ENCODE assay signal across 1 cellular context in genomic region chr2:43178602-43179542, GRCh38.
TF ChIP-seq lines count a peak whose summit lies in the region.

No MANE protein-coding gene starts in this region.

TF ChIP-seq in HepG2, 621 proteins besides CTCF, POLR2A, EP300 and RAD21 (continued from another document and continues in another):
- TF ChIP-seq, protein P1, sequence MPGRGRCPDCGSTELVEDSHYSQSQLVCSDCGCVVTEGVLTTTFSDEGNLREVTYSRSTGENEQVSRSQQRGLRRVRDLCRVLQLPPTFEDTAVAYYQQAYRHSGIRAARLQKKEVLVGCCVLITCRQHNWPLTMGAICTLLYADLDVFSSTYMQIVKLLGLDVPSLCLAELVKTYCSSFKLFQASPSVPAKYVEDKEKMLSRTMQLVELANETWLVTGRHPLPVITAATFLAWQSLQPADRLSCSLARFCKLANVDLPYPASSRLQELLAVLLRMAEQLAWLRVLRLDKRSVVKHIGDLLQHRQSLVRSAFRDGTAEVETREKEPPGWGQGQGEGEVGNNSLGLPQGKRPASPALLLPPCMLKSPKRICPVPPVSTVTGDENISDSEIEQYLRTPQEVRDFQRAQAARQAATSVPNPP (CRISPR knock-in tag; IDR thresholded peaks at IDR 0.05), result no peak
- TF ChIP-seq KDM1A (CRISPR knock-in tag; IDR thresholded peaks at IDR 0.05) (no peak), ZNF34 (CRISPR knock-in tag; IDR thresholded peaks at IDR 0.05; ENCODE audit: borderline replicate concordance) (no peak), CBFB (CRISPR knock-in tag; IDR thresholded peaks at IDR 0.05) (no peak), RFX5 (IDR thresholded peaks at IDR 0.05; ENCODE audit: low read depth, low read length) (no peak), CHD2 (IDR thresholded peaks at IDR 0.05; ENCODE audit: low read depth, low read length) (no peak), ZNF598 (CRISPR knock-in tag; IDR thresholded peaks at IDR 0.05; ENCODE audit: borderline replicate concordance) (no peak; the same call in 1 of the 2 replicates), MXD4 (CRISPR knock-in tag; IDR thresholded peaks at IDR 0.05) (peak; percentile 32; the same call in 1 of the 2 replicates), PCBP1 (IDR thresholded peaks at IDR 0.05; ENCODE audit: borderline replicate concordance, low read depth, low read length) (0 out of 2 replicates have a peak, but pooled peaks have one; percentile 66), ZNF747 (CRISPR knock-in tag; IDR thresholded peaks at IDR 0.05; ENCODE audit: borderline replicate concordance) (no peak; the same call in 1 of the 2 replicates), ZBTB8A (CRISPR knock-in tag; IDR thresholded peaks at IDR 0.05; ENCODE audit: borderline replicate concordance, low read depth) (no peak), ARNT (IDR thresholded peaks at IDR 0.05) (no peak), TCF7L2 (IDR thresholded peaks at IDR 0.05; ENCODE audit: low read depth, low read length) (no peak), SKIL (CRISPR knock-in tag; IDR thresholded peaks at IDR 0.05; ENCODE audit: borderline replicate concordance) (peak; percentile 50; the same call in 1 of the 2 replicates), POGZ (CRISPR knock-in tag; IDR thresholded peaks at IDR 0.05) (peak; percentile 88; the same call in 1 of the 2 replicates), ZNF512B (CRISPR knock-in tag; IDR thresholded peaks at IDR 0.05; ENCODE audit: borderline replicate concordance) (no peak), SPEN (CRISPR knock-in tag; IDR thresholded peaks at IDR 0.05; ENCODE audit: low read depth) (peak; percentile 77), KDM4B (CRISPR knock-in tag; IDR thresholded peaks at IDR 0.05) (no peak), ZNF619 (CRISPR knock-in tag; IDR thresholded peaks at IDR 0.05) (no peak), ZNF496 (CRISPR knock-in tag; IDR thresholded peaks at IDR 0.05; ENCODE audit: insufficient replicate concordance) (no peak), YY1 (IDR thresholded peaks at IDR 0.05; ENCODE audit: insufficient read depth, insufficient replicate concordance, low read depth, low read length) (peak; percentile 64), ZNF354B (CRISPR knock-in tag; IDR thresholded peaks at IDR 0.05) (no peak), MXI1 (IDR thresholded peaks at IDR 0.05; ENCODE audit: borderline replicate concordance, low read depth, low read length) (no peak), ZFAT (CRISPR knock-in tag; conservative IDR thresholded peaks at IDR 0.05) (no peak), FOSL1 (CRISPR knock-in tag; IDR thresholded peaks at IDR 0.05; ENCODE audit: borderline replicate concordance) (peak; percentile 90), TARDBP (CRISPR knock-in tag; IDR thresholded peaks at IDR 0.05) (peak; percentile 14; the same call in 1 of the 2 replicates), ZUFSP (CRISPR knock-in tag; IDR thresholded peaks at IDR 0.05; ENCODE audit: borderline replicate concordance) (no peak), EED (CRISPR knock-in tag; IDR thresholded peaks at IDR 0.05) (no peak), HIVEP1 (CRISPR knock-in tag; IDR thresholded peaks at IDR 0.05) (peak; percentile 85), SNAI1 (CRISPR knock-in tag; IDR thresholded peaks at IDR 0.05; ENCODE audit: borderline replicate concordance) (peak; percentile 76; the same call in 1 of the 2 replicates), ZNF264 (CRISPR knock-in tag; IDR thresholded peaks at IDR 0.05) (no peak; the same call in 1 of the 2 replicates), FOXA3 (CRISPR knock-in tag; IDR thresholded peaks at IDR 0.05) (peak; percentile 73), ZNF101 (CRISPR knock-in tag; IDR thresholded peaks at IDR 0.05; ENCODE audit: borderline replicate concordance, low read depth) (no peak), MEIS2 (CRISPR knock-in tag; IDR thresholded peaks at IDR 0.05) (peak; percentile 45), NCOA2 (CRISPR knock-in tag; IDR thresholded peaks at IDR 0.05) (peak; percentile 68), SIX4 (CRISPR knock-in tag; IDR thresholded peaks at IDR 0.05) (peak; percentile 23; the same call in 1 of the 2 replicates), ZBTB20 (CRISPR knock-in tag; IDR thresholded peaks at IDR 0.05; ENCODE audit: borderline replicate concordance, low read depth) (peak; percentile 84; the same call in 1 of the 2 replicates), SP1 (IDR thresholded peaks at IDR 0.05) (no peak), SP1 (CRISPR knock-in tag; IDR thresholded peaks at IDR 0.05) (peak; percentile 19; the same call in 1 of the 2 replicates), E2F1 (CRISPR knock-in tag; IDR thresholded peaks at IDR 0.05) (no peak), ZNF333 (CRISPR knock-in tag; IDR thresholded peaks at IDR 0.05; ENCODE audit: borderline replicate concordance) (peak; percentile 96), ZFP37 (CRISPR knock-in tag; IDR thresholded peaks at IDR 0.05; ENCODE audit: borderline replicate concordance) (no peak), JDP2 (CRISPR knock-in tag; IDR thresholded peaks at IDR 0.05; ENCODE audit: borderline replicate concordance) (no peak), DNMT3B (CRISPR knock-in tag; conservative IDR thresholded peaks at IDR 0.05) (peak; percentile 97)
- TF ChIP-seq, protein P2, sequence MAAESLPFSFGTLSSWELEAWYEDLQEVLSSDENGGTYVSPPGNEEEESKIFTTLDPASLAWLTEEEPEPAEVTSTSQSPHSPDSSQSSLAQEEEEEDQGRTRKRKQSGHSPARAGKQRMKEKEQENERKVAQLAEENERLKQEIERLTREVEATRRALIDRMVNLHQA (CRISPR knock-in tag; IDR thresholded peaks at IDR 0.05), result no peak
- TF ChIP-seq, protein P3, sequence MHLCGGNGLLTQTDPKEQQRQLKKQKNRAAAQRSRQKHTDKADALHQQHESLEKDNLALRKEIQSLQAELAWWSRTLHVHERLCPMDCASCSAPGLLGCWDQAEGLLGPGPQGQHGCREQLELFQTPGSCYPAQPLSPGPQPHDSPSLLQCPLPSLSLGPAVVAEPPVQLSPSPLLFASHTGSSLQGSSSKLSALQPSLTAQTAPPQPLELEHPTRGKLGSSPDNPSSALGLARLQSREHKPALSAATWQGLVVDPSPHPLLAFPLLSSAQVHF (CRISPR knock-in tag; IDR thresholded peaks at IDR 0.05), result no peak
- TF ChIP-seq, protein P4, sequence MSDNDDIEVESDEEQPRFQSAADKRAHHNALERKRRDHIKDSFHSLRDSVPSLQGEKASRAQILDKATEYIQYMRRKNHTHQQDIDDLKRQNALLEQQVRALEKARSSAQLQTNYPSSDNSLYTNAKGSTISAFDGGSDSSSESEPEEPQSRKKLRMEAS (IDR thresholded peaks at IDR 0.05), result peak; percentile 48
- TF ChIP-seq, protein P5, sequence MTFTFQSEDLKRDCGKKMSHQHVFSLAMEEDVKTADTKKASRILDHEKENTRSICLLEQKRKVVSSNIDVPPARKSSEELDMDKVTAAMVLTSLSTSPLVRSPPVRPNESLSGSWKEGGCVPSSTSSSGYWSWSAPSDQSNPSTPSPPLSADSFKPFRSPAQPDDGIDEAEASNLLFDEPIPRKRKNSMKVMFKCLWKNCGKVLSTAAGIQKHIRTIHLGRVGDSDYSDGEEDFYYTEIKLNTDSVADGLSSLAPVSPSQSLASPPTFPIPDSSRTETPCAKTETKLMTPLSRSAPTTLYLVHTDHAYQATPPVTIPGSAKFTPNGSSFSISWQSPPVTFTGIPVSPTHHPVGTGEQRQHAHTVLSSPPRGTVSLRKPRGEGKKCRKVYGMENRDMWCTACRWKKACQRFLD (CRISPR knock-in tag; IDR thresholded peaks at IDR 0.05; ENCODE audit: borderline replicate concordance), result no peak
- TF ChIP-seq, protein P6, sequence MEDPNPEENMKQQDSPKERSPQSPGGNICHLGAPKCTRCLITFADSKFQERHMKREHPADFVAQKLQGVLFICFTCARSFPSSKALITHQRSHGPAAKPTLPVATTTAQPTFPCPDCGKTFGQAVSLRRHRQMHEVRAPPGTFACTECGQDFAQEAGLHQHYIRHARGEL (CRISPR knock-in tag; IDR thresholded peaks at IDR 0.05), result 0 out of 2 replicates have a peak, but pooled peaks have one; percentile 69
- TF ChIP-seq, protein P7, sequence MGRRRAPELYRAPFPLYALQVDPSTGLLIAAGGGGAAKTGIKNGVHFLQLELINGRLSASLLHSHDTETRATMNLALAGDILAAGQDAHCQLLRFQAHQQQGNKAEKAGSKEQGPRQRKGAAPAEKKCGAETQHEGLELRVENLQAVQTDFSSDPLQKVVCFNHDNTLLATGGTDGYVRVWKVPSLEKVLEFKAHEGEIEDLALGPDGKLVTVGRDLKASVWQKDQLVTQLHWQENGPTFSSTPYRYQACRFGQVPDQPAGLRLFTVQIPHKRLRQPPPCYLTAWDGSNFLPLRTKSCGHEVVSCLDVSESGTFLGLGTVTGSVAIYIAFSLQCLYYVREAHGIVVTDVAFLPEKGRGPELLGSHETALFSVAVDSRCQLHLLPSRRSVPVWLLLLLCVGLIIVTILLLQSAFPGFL (CRISPR knock-in tag; IDR thresholded peaks at IDR 0.05), result no peak
- TF ChIP-seq, protein P8, sequence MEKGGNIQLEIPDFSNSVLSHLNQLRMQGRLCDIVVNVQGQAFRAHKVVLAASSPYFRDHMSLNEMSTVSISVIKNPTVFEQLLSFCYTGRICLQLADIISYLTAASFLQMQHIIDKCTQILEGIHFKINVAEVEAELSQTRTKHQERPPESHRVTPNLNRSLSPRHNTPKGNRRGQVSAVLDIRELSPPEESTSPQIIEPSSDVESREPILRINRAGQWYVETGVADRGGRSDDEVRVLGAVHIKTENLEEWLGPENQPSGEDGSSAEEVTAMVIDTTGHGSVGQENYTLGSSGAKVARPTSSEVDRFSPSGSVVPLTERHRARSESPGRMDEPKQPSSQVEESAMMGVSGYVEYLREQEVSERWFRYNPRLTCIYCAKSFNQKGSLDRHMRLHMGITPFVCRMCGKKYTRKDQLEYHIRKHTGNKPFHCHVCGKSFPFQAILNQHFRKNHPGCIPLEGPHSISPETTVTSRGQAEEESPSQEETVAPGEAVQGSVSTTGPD (CRISPR knock-in tag; IDR thresholded peaks at IDR 0.05), result 0 out of 2 replicates have a peak, but pooled peaks have one; percentile 26
- TF ChIP-seq, protein P9, sequence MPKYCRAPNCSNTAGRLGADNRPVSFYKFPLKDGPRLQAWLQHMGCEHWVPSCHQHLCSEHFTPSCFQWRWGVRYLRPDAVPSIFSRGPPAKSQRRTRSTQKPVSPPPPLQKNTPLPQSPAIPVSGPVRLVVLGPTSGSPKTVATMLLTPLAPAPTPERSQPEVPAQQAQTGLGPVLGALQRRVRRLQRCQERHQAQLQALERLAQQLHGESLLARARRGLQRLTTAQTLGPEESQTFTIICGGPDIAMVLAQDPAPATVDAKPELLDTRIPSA (CRISPR knock-in tag; IDR thresholded peaks at IDR 0.05; ENCODE audit: borderline replicate concordance), result no peak
- TF ChIP-seq, protein P10, sequence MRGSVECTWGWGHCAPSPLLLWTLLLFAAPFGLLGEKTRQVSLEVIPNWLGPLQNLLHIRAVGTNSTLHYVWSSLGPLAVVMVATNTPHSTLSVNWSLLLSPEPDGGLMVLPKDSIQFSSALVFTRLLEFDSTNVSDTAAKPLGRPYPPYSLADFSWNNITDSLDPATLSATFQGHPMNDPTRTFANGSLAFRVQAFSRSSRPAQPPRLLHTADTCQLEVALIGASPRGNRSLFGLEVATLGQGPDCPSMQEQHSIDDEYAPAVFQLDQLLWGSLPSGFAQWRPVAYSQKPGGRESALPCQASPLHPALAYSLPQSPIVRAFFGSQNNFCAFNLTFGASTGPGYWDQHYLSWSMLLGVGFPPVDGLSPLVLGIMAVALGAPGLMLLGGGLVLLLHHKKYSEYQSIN (CRISPR knock-in tag; IDR thresholded peaks at IDR 0.05; ENCODE audit: borderline replicate concordance), result no peak
